In the genomic region with DNA sequence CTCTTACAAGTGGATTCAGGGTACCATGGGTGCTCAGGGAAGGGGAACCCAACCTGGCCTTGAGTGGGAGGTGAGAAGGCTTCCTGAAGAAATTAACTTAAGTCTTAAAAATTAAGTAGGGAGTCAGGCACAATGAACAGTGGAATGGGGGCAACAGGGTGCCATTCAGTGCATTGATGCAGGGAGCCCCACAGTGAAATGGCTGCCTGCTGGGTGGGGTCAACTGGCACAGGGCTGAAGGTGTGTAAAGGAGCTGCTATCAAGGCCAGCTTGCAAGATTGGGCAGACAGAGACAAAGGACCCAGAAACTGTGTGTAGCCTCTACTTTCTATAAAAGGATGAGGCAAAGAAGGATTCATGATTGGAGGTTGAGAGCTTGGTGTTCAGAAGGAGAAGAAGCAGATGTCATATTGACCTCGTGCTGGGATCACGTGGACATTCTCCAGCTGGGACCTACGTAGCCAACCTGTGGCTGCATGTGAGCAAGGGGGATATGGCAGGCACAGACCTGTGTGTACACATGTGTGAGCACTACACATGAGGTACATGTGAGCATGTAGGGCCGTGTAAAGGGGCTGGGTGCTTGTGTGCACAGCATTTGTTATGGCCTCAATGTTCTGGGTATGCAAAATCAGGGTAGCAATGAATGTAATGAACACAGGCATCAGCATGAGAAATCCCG, we compare ENCODE assay signal across 15 cellular contexts.
"Had no signal": no experiment of that assay in that cellular context is flagged by ENCODE, and none has a peak within 500 bp of the region (broad histone marks: within the 10 kb centered on the region; RNA-seq: fewer than 3 reads in every experiment).

No MANE protein-coding gene starts in this region.

- H3K9ac ChIP-seq: neural progenitor cell had no signal

- H3K36me3 ChIP-seq: colonic mucosa, esophagus squamous epithelium, lower lobe of right lung, neural progenitor cell, ovary, thoracic aorta, upper lobe of right lung, WERI-Rb-1 had no signal

- H3K27me3 ChIP-seq: colonic mucosa, esophagus squamous epithelium, neural progenitor cell, ovary, upper lobe of right lung had no signal

- H3K27ac ChIP-seq: colonic mucosa, lower lobe of right lung, neural progenitor cell, ovary, thoracic aorta, upper lobe of right lung, WERI-Rb-1 had no signal

- H3K9me3 ChIP-seq: colonic mucosa, esophagus squamous epithelium, lower lobe of right lung, ovary, thoracic aorta, upper lobe of right lung had no signal

- H3K4me1 ChIP-seq: upper lobe of right lung had no signal

- DNase-seq: activated CD4-positive, alpha-beta T cell treated with anti-CD3 and anti-CD28 coated beads for 48 hours; activated CD8-positive, alpha-beta memory T cell treated with anti-CD3 and anti-CD28 coated beads, Interleukin-2, amount 50 U/mL, for 4 hours; activated CD8-positive, alpha-beta T cell treated with anti-CD3 and anti-CD28 coated beads for 36 hours; colonic mucosa; effector CD4-positive, alpha-beta T cell; esophagus squamous epithelium; glutamatergic neuron; lower lobe of right lung; midbrain; upper lobe of right lung; WERI-Rb-1 had no signal

- H3K4me3 ChIP-seq: colonic mucosa, esophagus squamous epithelium, lower lobe of right lung, neural progenitor cell, ovary, thoracic aorta, upper lobe of right lung had no signal

- ATAC-seq: activated CD8-positive, alpha-beta T cell treated with anti-CD3 and anti-CD28 coated beads for 36 hours; lower lobe of right lung; sciatic nerve; upper lobe of right lung had no signal
